In the genomic region with DNA sequence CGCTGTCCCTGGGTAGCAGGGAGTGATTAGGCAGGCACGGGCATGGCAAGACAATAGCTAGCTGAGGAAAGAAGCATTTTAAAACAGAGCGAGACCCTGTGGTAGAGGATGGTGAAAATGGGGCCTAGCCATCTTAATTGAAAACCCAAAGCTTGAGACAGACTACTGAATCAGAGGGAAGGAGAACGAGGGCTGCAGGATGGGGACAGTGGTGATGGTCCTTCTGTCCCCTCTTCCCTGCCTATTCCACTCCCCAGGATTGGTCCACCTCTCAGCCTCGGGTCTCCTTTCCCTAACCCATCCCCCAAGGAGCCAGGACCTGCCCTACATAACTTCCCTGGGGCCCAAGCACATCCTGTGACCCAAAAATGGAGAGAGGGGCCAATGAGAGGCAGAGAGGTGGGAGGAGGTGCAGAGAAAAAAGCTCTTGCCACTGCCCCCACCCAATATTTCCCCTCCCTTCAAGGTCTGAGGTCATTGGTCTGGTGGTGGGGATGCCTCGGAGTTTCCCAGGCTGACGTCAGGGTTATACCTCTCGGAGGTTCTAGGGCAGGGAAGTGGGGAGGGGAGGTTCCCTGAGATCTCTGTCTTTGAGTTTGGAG, we compare ENCODE assay signal across 1 cellular context.
TF ChIP-seq lines count a peak whose summit lies in the region.

No MANE protein-coding gene starts in this region.

TF ChIP-seq in K562, 482 proteins besides CTCF, POLR2A, EP300 and RAD21 (continued from another document and continues in another):
- TF ChIP-seq, protein P1, sequence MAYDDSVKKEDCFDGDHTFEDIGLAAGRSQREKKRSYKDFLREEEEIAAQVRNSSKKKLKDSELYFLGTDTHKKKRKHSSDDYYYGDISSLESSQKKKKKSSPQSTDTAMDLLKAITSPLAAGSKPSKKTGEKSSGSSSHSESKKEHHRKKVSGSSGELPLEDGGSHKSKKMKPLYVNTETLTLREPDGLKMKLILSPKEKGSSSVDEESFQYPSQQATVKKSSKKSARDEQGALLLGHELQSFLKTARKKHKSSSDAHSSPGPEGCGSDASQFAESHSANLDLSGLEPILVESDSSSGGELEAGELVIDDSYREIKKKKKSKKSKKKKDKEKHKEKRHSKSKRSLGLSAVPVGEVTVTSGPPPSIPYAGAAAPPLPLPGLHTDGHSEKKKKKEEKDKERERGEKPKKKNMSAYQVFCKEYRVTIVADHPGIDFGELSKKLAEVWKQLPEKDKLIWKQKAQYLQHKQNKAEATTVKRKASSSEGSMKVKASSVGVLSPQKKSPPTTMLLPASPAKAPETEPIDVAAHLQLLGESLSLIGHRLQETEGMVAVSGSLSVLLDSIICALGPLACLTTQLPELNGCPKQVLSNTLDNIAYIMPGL (CRISPR knock-in tag; IDR thresholded peaks at IDR 0.05) = 0 out of 2 replicates have a peak, but pooled peaks have one; percentile 3
- TF ChIP-seq FOSL1 (tag; conservative IDR thresholded peaks at IDR 0.05) (peak; percentile 11; the same call in 1 of the 2 replicates), BRCA1 (IDR thresholded peaks at IDR 0.05) (no peak), BRCA1 (CRISPR knock-in tag; IDR thresholded peaks at IDR 0.05) (peak; percentile 93; the same call in 1 of the 2 replicates), SIX5 (IDR thresholded peaks at IDR 0.05; ENCODE audit: borderline replicate concordance in 1 of 2, insufficient read depth in 1 of 2, low read depth in 1 of 2, low read length in 2 of 2) (no peak), ZNF583 (CRISPR knock-in tag; IDR thresholded peaks at IDR 0.05) (peak; percentile 6; the same call in 1 of the 2 replicates), OTX1 (CRISPR knock-in tag; IDR thresholded peaks at IDR 0.05) (0 out of 2 replicates have a peak, but pooled peaks have one; percentile 86), NCOA1 (IDR thresholded peaks at IDR 0.05; ENCODE audit: low read depth) (no peak), ZNF444 (CRISPR knock-in tag; IDR thresholded peaks at IDR 0.05) (no peak), SREBF2 (CRISPR knock-in tag; IDR thresholded peaks at IDR 0.05) (no peak), NR2C2 (CRISPR knock-in tag; IDR thresholded peaks at IDR 0.05) (no peak), NR2C2 (tag; IDR thresholded peaks at IDR 0.05) (peak; percentile 74), BDP1 (IDR thresholded peaks at IDR 0.05; ENCODE audit: insufficient read depth, insufficient read length) (no peak), ZNF174 (CRISPR knock-in tag; IDR thresholded peaks at IDR 0.05) (no peak), ZNF707 (CRISPR knock-in tag; conservative IDR thresholded peaks at IDR 0.05) (0 out of 2 replicates have a peak, but pooled peaks have one; percentile 65), GTF2E2 (tag; IDR thresholded peaks at IDR 0.05) (0 out of 2 replicates have a peak, but pooled peaks have one; percentile 1), MED1 (CRISPR knock-in tag; IDR thresholded peaks at IDR 0.05; ENCODE audit: borderline replicate concordance) (no peak), IFI16 (CRISPR knock-in tag; IDR thresholded peaks at IDR 0.05) (peak; percentile 48; the same call in 1 of the 2 replicates), FOS (IDR thresholded peaks at IDR 0.05; ENCODE audit: extremely low read depth, insufficient read length) (no peak), ZNF124 (CRISPR knock-in tag; IDR thresholded peaks at IDR 0.05) (no peak), ZBED1 (IDR thresholded peaks at IDR 0.05) (no peak), ZNF347 (CRISPR knock-in tag; IDR thresholded peaks at IDR 0.05; ENCODE audit: low read depth) (0 out of 2 replicates have a peak, but pooled peaks have one; percentile 80), KDM1A (IDR thresholded peaks at IDR 0.05) (no peak), ZNF764 (CRISPR knock-in tag; IDR thresholded peaks at IDR 0.05; ENCODE audit: low read depth) (no peak), ZNF384 (IDR thresholded peaks at IDR 0.05; ENCODE audit: low read depth, low read length) (no peak), CREM (IDR thresholded peaks at IDR 0.05; ENCODE audit: low read depth) (peak; percentile 86), CEBPB (tag; IDR thresholded peaks at IDR 0.05) (no peak), U2AF1 (optimal IDR thresholded peaks at IDR 0.05; ENCODE audit: low read depth, low read length) (no peak), ZNF57 (CRISPR knock-in tag; IDR thresholded peaks at IDR 0.05) (no peak), RBM25 (IDR thresholded peaks at IDR 0.05; ENCODE audit: low read depth, low read length, severe bottlenecking) (no peak), NR4A1 (CRISPR knock-in tag; IDR thresholded peaks at IDR 0.05) (peak; percentile 77; the same call in 1 of the 2 replicates), NR4A1 (tag; IDR thresholded peaks at IDR 0.05) (peak; percentile 79; the same call in 1 of the 2 replicates), SMARCA4 (IDR thresholded peaks at IDR 0.05) (no peak), CREB1 (IDR thresholded peaks at IDR 0.05) (no peak; the same call in 1 of the 2 replicates), CREB1 (CRISPR knock-in tag; IDR thresholded peaks at IDR 0.05) (peak; percentile 26; the same call in 1 of the 2 replicates), RBM39 (optimal IDR thresholded peaks at IDR 0.05; ENCODE audit: low read depth, low read length) (peak; percentile 89), FOXM1 (IDR thresholded peaks at IDR 0.05; ENCODE audit: low read depth) (no peak), FOXM1 (CRISPR knock-in tag; IDR thresholded peaks at IDR 0.05; ENCODE audit: low read depth) (no peak), TBP (optimal IDR thresholded peaks at IDR 0.05; ENCODE audit: low read depth, low read length) (no peak)
- TF ChIP-seq, protein P2, sequence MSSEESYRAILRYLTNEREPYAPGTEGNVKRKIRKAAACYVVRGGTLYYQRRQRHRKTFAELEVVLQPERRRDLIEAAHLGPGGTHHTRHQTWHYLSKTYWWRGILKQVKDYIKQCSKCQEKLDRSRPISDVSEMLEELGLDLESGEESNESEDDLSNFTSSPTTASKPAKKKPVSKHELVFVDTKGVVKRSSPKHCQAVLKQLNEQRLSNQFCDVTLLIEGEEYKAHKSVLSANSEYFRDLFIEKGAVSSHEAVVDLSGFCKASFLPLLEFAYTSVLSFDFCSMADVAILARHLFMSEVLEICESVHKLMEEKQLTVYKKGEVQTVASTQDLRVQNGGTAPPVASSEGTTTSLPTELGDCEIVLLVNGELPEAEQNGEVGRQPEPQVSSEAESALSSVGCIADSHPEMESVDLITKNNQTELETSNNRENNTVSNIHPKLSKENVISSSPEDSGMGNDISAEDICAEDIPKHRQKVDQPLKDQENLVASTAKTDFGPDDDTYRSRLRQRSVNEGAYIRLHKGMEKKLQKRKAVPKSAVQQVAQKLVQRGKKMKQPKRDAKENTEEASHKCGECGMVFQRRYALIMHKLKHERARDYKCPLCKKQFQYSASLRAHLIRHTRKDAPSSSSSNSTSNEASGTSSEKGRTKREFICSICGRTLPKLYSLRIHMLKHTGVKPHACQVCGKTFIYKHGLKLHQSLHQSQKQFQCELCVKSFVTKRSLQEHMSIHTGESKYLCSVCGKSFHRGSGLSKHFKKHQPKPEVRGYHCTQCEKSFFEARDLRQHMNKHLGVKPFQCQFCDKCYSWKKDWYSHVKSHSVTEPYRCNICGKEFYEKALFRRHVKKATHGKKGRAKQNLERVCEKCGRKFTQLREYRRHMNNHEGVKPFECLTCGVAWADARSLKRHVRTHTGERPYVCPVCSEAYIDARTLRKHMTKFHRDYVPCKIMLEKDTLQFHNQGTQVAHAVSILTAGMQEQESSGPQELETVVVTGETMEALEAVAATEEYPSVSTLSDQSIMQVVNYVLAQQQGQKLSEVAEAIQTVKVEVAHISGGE (CRISPR knock-in tag; IDR thresholded peaks at IDR 0.05) = 0 out of 6 replicates have a peak, but pooled peaks of 1 of the 3 experiments have one; percentile 8
- TF ChIP-seq, protein P3, sequence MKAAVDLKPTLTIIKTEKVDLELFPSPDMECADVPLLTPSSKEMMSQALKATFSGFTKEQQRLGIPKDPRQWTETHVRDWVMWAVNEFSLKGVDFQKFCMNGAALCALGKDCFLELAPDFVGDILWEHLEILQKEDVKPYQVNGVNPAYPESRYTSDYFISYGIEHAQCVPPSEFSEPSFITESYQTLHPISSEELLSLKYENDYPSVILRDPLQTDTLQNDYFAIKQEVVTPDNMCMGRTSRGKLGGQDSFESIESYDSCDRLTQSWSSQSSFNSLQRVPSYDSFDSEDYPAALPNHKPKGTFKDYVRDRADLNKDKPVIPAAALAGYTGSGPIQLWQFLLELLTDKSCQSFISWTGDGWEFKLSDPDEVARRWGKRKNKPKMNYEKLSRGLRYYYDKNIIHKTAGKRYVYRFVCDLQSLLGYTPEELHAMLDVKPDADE (conservative IDR thresholded peaks at IDR 0.05; ENCODE audit: control insufficient read depth, low read depth, low read length) = no peak
- TF ChIP-seq, protein P4, sequence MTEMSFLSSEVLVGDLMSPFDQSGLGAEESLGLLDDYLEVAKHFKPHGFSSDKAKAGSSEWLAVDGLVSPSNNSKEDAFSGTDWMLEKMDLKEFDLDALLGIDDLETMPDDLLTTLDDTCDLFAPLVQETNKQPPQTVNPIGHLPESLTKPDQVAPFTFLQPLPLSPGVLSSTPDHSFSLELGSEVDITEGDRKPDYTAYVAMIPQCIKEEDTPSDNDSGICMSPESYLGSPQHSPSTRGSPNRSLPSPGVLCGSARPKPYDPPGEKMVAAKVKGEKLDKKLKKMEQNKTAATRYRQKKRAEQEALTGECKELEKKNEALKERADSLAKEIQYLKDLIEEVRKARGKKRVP (CRISPR knock-in tag; IDR thresholded peaks at IDR 0.05) = peak; percentile 35; the same call in 1 of the 2 replicates
- TF ChIP-seq, protein P5, sequence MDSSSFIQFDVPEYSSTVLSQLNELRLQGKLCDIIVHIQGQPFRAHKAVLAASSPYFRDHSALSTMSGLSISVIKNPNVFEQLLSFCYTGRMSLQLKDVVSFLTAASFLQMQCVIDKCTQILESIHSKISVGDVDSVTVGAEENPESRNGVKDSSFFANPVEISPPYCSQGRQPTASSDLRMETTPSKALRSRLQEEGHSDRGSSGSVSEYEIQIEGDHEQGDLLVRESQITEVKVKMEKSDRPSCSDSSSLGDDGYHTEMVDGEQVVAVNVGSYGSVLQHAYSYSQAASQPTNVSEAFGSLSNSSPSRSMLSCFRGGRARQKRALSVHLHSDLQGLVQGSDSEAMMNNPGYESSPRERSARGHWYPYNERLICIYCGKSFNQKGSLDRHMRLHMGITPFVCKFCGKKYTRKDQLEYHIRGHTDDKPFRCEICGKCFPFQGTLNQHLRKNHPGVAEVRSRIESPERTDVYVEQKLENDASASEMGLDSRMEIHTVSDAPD (CRISPR knock-in tag; IDR thresholded peaks at IDR 0.05) = 0 out of 2 replicates have a peak, but pooled peaks have one; percentile 30
- TF ChIP-seq, protein P6, sequence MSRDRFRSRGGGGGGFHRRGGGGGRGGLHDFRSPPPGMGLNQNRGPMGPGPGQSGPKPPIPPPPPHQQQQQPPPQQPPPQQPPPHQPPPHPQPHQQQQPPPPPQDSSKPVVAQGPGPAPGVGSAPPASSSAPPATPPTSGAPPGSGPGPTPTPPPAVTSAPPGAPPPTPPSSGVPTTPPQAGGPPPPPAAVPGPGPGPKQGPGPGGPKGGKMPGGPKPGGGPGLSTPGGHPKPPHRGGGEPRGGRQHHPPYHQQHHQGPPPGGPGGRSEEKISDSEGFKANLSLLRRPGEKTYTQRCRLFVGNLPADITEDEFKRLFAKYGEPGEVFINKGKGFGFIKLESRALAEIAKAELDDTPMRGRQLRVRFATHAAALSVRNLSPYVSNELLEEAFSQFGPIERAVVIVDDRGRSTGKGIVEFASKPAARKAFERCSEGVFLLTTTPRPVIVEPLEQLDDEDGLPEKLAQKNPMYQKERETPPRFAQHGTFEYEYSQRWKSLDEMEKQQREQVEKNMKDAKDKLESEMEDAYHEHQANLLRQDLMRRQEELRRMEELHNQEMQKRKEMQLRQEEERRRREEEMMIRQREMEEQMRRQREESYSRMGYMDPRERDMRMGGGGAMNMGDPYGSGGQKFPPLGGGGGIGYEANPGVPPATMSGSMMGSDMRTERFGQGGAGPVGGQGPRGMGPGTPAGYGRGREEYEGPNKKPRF (IDR thresholded peaks at IDR 0.05; ENCODE audit: low read depth, low read length) = no peak
- TF ChIP-seq, protein P7, sequence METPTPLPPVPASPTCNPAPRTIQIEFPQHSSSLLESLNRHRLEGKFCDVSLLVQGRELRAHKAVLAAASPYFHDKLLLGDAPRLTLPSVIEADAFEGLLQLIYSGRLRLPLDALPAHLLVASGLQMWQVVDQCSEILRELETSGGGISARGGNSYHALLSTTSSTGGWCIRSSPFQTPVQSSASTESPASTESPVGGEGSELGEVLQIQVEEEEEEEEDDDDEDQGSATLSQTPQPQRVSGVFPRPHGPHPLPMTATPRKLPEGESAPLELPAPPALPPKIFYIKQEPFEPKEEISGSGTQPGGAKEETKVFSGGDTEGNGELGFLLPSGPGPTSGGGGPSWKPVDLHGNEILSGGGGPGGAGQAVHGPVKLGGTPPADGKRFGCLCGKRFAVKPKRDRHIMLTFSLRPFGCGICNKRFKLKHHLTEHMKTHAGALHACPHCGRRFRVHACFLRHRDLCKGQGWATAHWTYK (CRISPR knock-in tag; IDR thresholded peaks at IDR 0.05) = peak; percentile 92; the same call in 1 of the 2 replicates
